16 cellular contexts compared by ENCODE assay signal in the genomic region with DNA sequence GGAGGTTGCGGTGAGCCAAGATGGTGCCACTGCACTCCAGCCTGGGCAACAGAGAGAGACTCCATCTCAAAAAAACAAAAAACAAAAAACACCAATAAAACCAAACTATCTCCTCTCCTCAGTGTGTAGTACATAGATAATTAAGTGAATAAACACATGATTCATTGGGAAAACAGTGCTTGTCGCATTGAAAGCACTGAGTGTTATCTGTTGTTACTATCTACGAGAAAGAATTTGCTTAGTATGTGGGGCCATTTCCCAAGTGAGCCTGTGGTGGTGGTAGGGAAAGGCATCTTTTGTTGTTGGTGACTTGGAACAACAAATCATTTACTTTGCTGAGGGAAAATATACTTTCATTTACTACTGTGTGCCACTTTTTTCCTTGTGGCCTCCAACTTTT. TPM values are rescaled to one million over a fixed set of nuclear protein-coding genes. Genes with fewer than 3 reads are reported as not detected.
DNase-seq lines count a peak whose midpoint lies in the region; TF ChIP-seq lines count a peak whose summit lies in the region.
"Had no signal": no experiment of that assay in that cellular context is flagged by ENCODE, and none has a peak within 500 bp of the region (broad histone marks: within the 10 kb centered on the region; RNA-seq: fewer than 3 reads in every experiment).

No MANE protein-coding gene starts in this region.

- H3K4me3 Mint-ChIP-seq in CD4-positive, alpha-beta memory T cell = no peak overlapping the region
- H3K4me3 Mint-ChIP-seq: activated naive CD8-positive, alpha-beta T cell treated with anti-CD3 and anti-CD28 coated beads, Interleukin-2, amount 50 U/mL, for 24 hours; CD8-positive, alpha-beta memory T cell; dendritic cell treated with granulocyte-macrophage colony-stimulating factor and Interleukin-4, amounts not matched to agents 40 ng/mL and 50 ng/mL, for 4 days; IgD-negative memory B cell had no signal

- peaks cover 1% of the 10 kb centered on the region for H3K79me2 ChIP-seq in mesendoderm (ENCODE audit: control insufficient read depth, insufficient read depth, low read length)

- H2BK120ac ChIP-seq in mesendoderm (ENCODE audit: low read depth, low read length) = no peak overlapping the region

- DNase-seq in AG20443 (ENCODE audit: low spot score) (peak; percentile 24), M059J (ENCODE audit: low read depth) (peak; percentile 92), cardiac fibroblast (ENCODE audit: low read depth in 2 of 2) (peak; percentile 43 to 70), mesendoderm (peak; percentile 82), T-helper 2 cell (no peak), NCI-H2171 (lab: John Stamatoyannopoulos, UW) (no peak)
- DNase-seq in CD4-positive, alpha-beta memory T cell = no peak
- no peak for DNase-seq in activated T-cell treated with anti-CD3 and anti-CD28 coated beads, Interleukin-2, amount 50 U/mL, for 1 hour
- DNase-seq: activated naive CD8-positive, alpha-beta T cell treated with anti-CD3 and anti-CD28 coated beads, Interleukin-2, amount 50 U/mL, for 24 hours; CD8-positive, alpha-beta memory T cell; NCI-H146; NCI-H510A treated with DMSO at 0.1 percent for 48 hours; stimulated activated naive CD4-positive, alpha-beta T cell treated with Interleukin-2 at 50 U/mL for 16 hours had no signal

- peak overlapping the region in 1 of 7 donors; percentile 29 for H3K27ac Mint-ChIP-seq in CD4-positive, alpha-beta memory T cell
- H3K27ac Mint-ChIP-seq: activated naive CD8-positive, alpha-beta T cell treated with anti-CD3 and anti-CD28 coated beads, Interleukin-2, amount 50 U/mL, for 24 hours; dendritic cell treated with granulocyte-macrophage colony-stimulating factor and Interleukin-4, amounts not matched to agents 40 ng/mL and 50 ng/mL, for 4 days had no signal

- no peaks in the 10 kb centered on the region for H3K9me3 Mint-ChIP-seq in CD4-positive, alpha-beta memory T cell
- H3K9me3 Mint-ChIP-seq: activated naive CD8-positive, alpha-beta T cell treated with anti-CD3 and anti-CD28 coated beads, Interleukin-2, amount 50 U/mL, for 24 hours; CD8-positive, alpha-beta memory T cell; dendritic cell treated with granulocyte-macrophage colony-stimulating factor and Interleukin-4, amounts not matched to agents 40 ng/mL and 50 ng/mL, for 4 days; IgD-negative memory B cell had no signal

- H3K4me1 Mint-ChIP-seq in CD4-positive, alpha-beta memory T cell = peaks cover 10 to 16% (median 13%) of the 10 kb centered on the region in 4 donors

- CTCF ChIA-PET in CD4-positive, alpha-beta memory T cell (lab: Charles Lee; ENCODE audit: partially characterized antibody) = no interaction called here

- H3K27ac ChIP-seq in mesendoderm (ENCODE audit: low read depth, low read length) = no peak overlapping the region
- no peak overlapping the region for H3K27ac ChIP-seq in CD4-positive, alpha-beta memory T cell (ENCODE audit: low read depth, low read length)
- H3K27ac ChIP-seq: VCaP had no signal

- no peaks in the 10 kb centered on the region for H3K27me3 ChIP-seq in mesendoderm (ENCODE audit: insufficient read depth, low read length, poor library complexity)
- H3K27me3 ChIP-seq in CD4-positive, alpha-beta memory T cell (ENCODE audit: insufficient read depth, low read length) = no peaks in the 10 kb centered on the region

- no peak overlapping the region for H3K9ac ChIP-seq in mesendoderm (ENCODE audit: low read length)

- no peak overlapping the region for H3K23ac ChIP-seq in mesendoderm (ENCODE audit: low read length)

- H3K79me1 ChIP-seq in mesendoderm (ENCODE audit: low read length) = peaks cover 1% of the 10 kb centered on the region

- WGBS in mesendoderm (ENCODE audit: extremely low coverage, insufficient coverage, low lambda C conversion rate) = no CpG with 5 or more reads among the region's 3 CpGs

- no peak for TF ChIP-seq CTCF in cardiac fibroblast (IDR thresholded peaks at IDR 0.05; ENCODE audit: low read depth, low read length)

- no peak overlapping the region for H2BK5ac ChIP-seq in mesendoderm (ENCODE audit: low read length)

- no peaks in the 10 kb centered on the region for H3K9me3 ChIP-seq in CD4-positive, alpha-beta memory T cell (ENCODE audit: control insufficient read depth in 1 of 2, low read length in 2 of 2)

- no peak overlapping the region for H4K8ac ChIP-seq in mesendoderm (ENCODE audit: low read depth, low read length)

- no peak overlapping the region for H2BK15ac ChIP-seq in mesendoderm (replicated peaks; ENCODE audit: low read depth)

- H3K27me3 Mint-ChIP-seq in CD4-positive, alpha-beta memory T cell = no peaks in the 10 kb centered on the region
- H3K27me3 Mint-ChIP-seq: activated naive CD8-positive, alpha-beta T cell treated with anti-CD3 and anti-CD28 coated beads, Interleukin-2, amount 50 U/mL, for 24 hours; CD8-positive, alpha-beta memory T cell; dendritic cell treated with granulocyte-macrophage colony-stimulating factor and Interleukin-4, amounts not matched to agents 40 ng/mL and 50 ng/mL, for 4 days; IgD-negative memory B cell had no signal

- H3K4me2 ChIP-seq in mesendoderm (ENCODE audit: low read length) = no peak overlapping the region

- no peak overlapping the region for H4K5ac ChIP-seq in mesendoderm (ENCODE audit: low read length)

- no peak overlapping the region for H3K4ac ChIP-seq in mesendoderm (ENCODE audit: low read depth, low read length)

- POLR2A ChIA-PET in CD4-positive, alpha-beta memory T cell (lab: Charles Lee; ENCODE audit: partially characterized antibody) = no interaction called here

- H3K56ac ChIP-seq in mesendoderm (ENCODE audit: low read length) = no peak overlapping the region

- H3K4me1 ChIP-seq in mesendoderm (ENCODE audit: control insufficient read depth, low read depth, low read length) = peaks cover 2% of the 10 kb centered on the region
- peaks cover 9% of the 10 kb centered on the region for H3K4me1 ChIP-seq in CD4-positive, alpha-beta memory T cell (ENCODE audit: insufficient read depth, low read length)

- H2AK5ac ChIP-seq in mesendoderm (ENCODE audit: low read length) = no peak overlapping the region

- no peaks in the 10 kb centered on the region for H3K36me3 ChIP-seq in mesendoderm (ENCODE audit: control insufficient read depth, insufficient read depth, low read length)
- no peaks in the 10 kb centered on the region for H3K36me3 ChIP-seq in CD4-positive, alpha-beta memory T cell (ENCODE audit: insufficient read depth, low read length)

- H3K36me3 Mint-ChIP-seq in CD4-positive, alpha-beta memory T cell = peaks cover 32 to 41% of the 10 kb centered on the region in 2 donors

- H3K4me3 ChIP-seq in cardiac fibroblast (replicated peaks in 1 of 2; ENCODE audit: low read depth in 2 of 2, low read length in 2 of 2) (no peak overlapping the region), mesendoderm (ENCODE audit: low read length) (no peak overlapping the region)
- H3K4me3 ChIP-seq in CD4-positive, alpha-beta memory T cell (ENCODE audit: low read length in 2 of 2) = no peak overlapping the region

- intact Hi-C loops in CD4-positive, alpha-beta memory T cell (cut with micrococcal nuclease) = no loop called here

- no peak overlapping the region for H3K18ac ChIP-seq in mesendoderm (ENCODE audit: low read length)

RNA-seq across cellular contexts. Expression of a gene that starts 42.6 kb away (rescaled TPM):
- 24.1 and 27.6 TPM in 2 replicates for total RNA-seq in M059J (2014; rRNA removed; shearing (Covaris generic))
- polyA plus RNA-seq in mesendoderm (2013, experiment 1 of 2) = 10.8 TPM
- 10.7 TPM for polyA plus RNA-seq in mesendoderm (2013, experiment 2 of 2)
- 10 to 100 TPM; 45.0 to 51.0 TPM for total RNA-seq in CD4-positive, alpha-beta memory T cell
- 1 to 10 TPM; 6.3 to 7.6 TPM for polyA plus RNA-seq in CD4-positive, alpha-beta memory T cell

RNA-seq across cellular contexts. Expression of a gene that starts 59.4 kb away (rescaled TPM):
- total RNA-seq in M059J (2014; rRNA removed; shearing (Covaris generic)) = 49.7 and 59.7 TPM in 2 replicates
- 13.0 TPM for polyA plus RNA-seq in mesendoderm (2013, experiment 1 of 2)
- 11.6 TPM for polyA plus RNA-seq in mesendoderm (2013, experiment 2 of 2)
- total RNA-seq in CD4-positive, alpha-beta memory T cell = 10 to 100 TPM; 18.2 to 18.3 TPM
- polyA plus RNA-seq in CD4-positive, alpha-beta memory T cell = 10 to 100 TPM; 23.2 to 36.6 TPM

RNA-seq across cellular contexts. Expression of a gene that starts 59.7 kb away (rescaled TPM):
- total RNA-seq in M059J (2014; rRNA removed; shearing (Covaris generic)) = 39.3 and 46.0 TPM in 2 replicates
- polyA plus RNA-seq in mesendoderm (2013, experiment 1 of 2) = 12.3 TPM
- polyA plus RNA-seq in mesendoderm (2013, experiment 2 of 2) = 12.5 TPM
- 10 to 100 TPM; 32.8 to 34.1 TPM for total RNA-seq in CD4-positive, alpha-beta memory T cell
- 10 to 100 TPM; 19.6 to 27.1 TPM for polyA plus RNA-seq in CD4-positive, alpha-beta memory T cell

Comparison
In these comparisons a context has a peak if more than half of its experiments do, and no peak if none do; other contexts are left out.
1. DNase-seq: peak in AG20443 (single experiment), M059J (single experiment), cardiac fibroblast (2 of 2) and mesendoderm (single experiment); none in CD4-positive, alpha-beta memory T cell (0 of 5), T-helper 2 cell (0 of 5), activated T-cell treated with anti-CD3 and anti-CD28 coated beads, Interleukin-2, amount 50 U/mL, for 1 hour (single experiment) and NCI-H2171 (single experiment).